In the genomic region with DNA sequence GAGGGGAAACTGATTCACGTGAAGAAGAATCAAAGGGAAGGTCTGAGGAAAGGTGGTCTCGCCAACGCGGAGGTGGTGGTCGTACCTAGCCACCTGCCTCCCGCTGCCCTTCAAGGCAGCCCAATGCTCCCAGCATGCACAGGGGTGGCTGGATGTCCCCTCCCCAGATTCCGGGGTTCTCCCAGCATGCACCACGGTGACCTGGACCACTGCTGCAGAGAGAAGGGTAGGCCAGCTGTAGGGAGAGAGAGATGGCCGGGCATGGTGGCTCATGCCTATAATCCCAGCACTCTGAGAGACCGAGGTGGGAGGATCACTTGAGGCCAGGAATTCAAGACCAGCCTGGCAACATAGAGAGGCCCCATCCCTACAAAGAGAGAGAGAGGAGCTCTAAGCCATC, we compare ENCODE assay signal across 27 cellular contexts.
"Had no signal": no experiment of that assay in that cellular context is flagged by ENCODE, and none has a peak within 500 bp of the region (broad histone marks: within the 10 kb centered on the region; RNA-seq: fewer than 3 reads in every experiment).

No MANE protein-coding gene starts in this region.

- H2AFZ ChIP-seq: neural progenitor cell, parathyroid adenoma had no signal

- H3K4me2 ChIP-seq: neural progenitor cell had no signal

- H3K27ac ChIP-seq: left lung, neural progenitor cell, neutrophil, parathyroid adenoma, right atrium auricular region, right lobe of liver, stomach, testis, thyroid gland, transverse colon, upper lobe of left lung had no signal

- H3K36me3 ChIP-seq: left lung, neural progenitor cell, neutrophil, right atrium auricular region, right lobe of liver, stomach, thyroid gland, transverse colon, upper lobe of left lung had no signal

- H3K9me3 ChIP-seq: left lung, mucosa of descending colon, neutrophil, right atrium auricular region, right lobe of liver, stomach, testis, thyroid gland, transverse colon, upper lobe of left lung had no signal

- H3K79me2 ChIP-seq: parathyroid adenoma had no signal

- H3K4me1 Mint-ChIP-seq: neural progenitor cell; stimulated activated naive B cell treated with anti-CD40 and anti-IgM and Interleukin-4, amounts not matched to agents 10 μg/mL and 1 μg/mL and 100 μg/mL, for 72 hours had no signal

- H3K9me3 Mint-ChIP-seq: naive thymus-derived CD4-positive, alpha-beta T cell; stimulated activated naive B cell treated with anti-CD40 and anti-IgM and Interleukin-4, amounts not matched to agents 10 μg/mL and 1 μg/mL and 100 μg/mL, for 72 hours had no signal

- H3K27me3 ChIP-seq: neural progenitor cell, neutrophil, right atrium auricular region, right lobe of liver, testis, thyroid gland, transverse colon, upper lobe of left lung had no signal

- H3K9ac ChIP-seq: neural progenitor cell, parathyroid adenoma had no signal

- H3K27ac Mint-ChIP-seq: naive thymus-derived CD4-positive, alpha-beta T cell; nephron progenitor cell; neural progenitor cell; progenitor cell of endocrine pancreas; stimulated activated naive B cell treated with anti-CD40 and anti-IgM and Interleukin-4, amounts not matched to agents 10 μg/mL and 1 μg/mL and 100 μg/mL, for 72 hours had no signal

- H3K36me3 Mint-ChIP-seq: naive thymus-derived CD4-positive, alpha-beta T cell; neural progenitor cell; stimulated activated naive B cell treated with anti-CD40 and anti-IgM and Interleukin-4, amounts not matched to agents 10 μg/mL and 1 μg/mL and 100 μg/mL, for 72 hours had no signal

- DNase-seq: hippocampal formation; left lung; midbrain; mucosa of descending colon; naive thymus-derived CD4-positive, alpha-beta T cell; nephron progenitor cell; occipital lobe; right lobe of liver; small intestine; stimulated activated CD4-positive, alpha-beta T cell treated with anti-CD3 and anti-CD28 coated beads, Interleukin-1b, Interleukin-23, amount 100 ng/mL, for 48 hours; stimulated activated CD4-positive, alpha-beta T cell treated with anti-CD3 and anti-CD28 coated beads, Interleukin-2, amount 100 ng/mL, for 48 hours; stimulated activated naive B cell treated with anti-CD40 and anti-IgM and Interleukin-4, amounts not matched to agents 10 μg/mL and 1 μg/mL and 100 μg/mL, for 72 hours; stimulated activated naive CD8-positive, alpha-beta T cell treated with anti-CD3 and anti-CD28 coated beads, Interleukin-15, Interleukin-2, amounts not matched to agents 100 U/mL and 50 U/mL, for 24 hours; stomach; testis; thyroid gland; transverse colon had no signal

- FAIRE-seq: keratinocyte, small intestine, urothelium cell line had no signal

- H3K4me1 ChIP-seq: left lung, neural progenitor cell, parathyroid adenoma, right atrium auricular region, right lobe of liver, stomach, testis, thyroid gland, transverse colon, upper lobe of left lung had no signal

- H3K4me3 ChIP-seq: left lung, lung, mucosa of descending colon, neural progenitor cell, right atrium auricular region, right lobe of liver, stomach, testis, thyroid gland, transverse colon, upper lobe of left lung had no signal

- ATAC-seq: left colon; left lung; mucosa of descending colon; naive thymus-derived CD4-positive, alpha-beta T cell; right lobe of liver; stimulated activated naive B cell treated with anti-CD40 and anti-IgM and Interleukin-4, amounts not matched to agents 10 μg/mL and 1 μg/mL and 100 μg/mL, for 72 hours; stimulated activated naive CD8-positive, alpha-beta T cell treated with anti-CD3 and anti-CD28 coated beads, Interleukin-15, Interleukin-2, amounts not matched to agents 100 U/mL and 50 U/mL, for 24 hours had no signal

- H3K4me3 Mint-ChIP-seq: naive thymus-derived CD4-positive, alpha-beta T cell; nephron progenitor cell; neural progenitor cell; stimulated activated naive B cell treated with anti-CD40 and anti-IgM and Interleukin-4, amounts not matched to agents 10 μg/mL and 1 μg/mL and 100 μg/mL, for 72 hours had no signal
